9 cellular contexts compared by ENCODE assay signal in the genomic region with DNA sequence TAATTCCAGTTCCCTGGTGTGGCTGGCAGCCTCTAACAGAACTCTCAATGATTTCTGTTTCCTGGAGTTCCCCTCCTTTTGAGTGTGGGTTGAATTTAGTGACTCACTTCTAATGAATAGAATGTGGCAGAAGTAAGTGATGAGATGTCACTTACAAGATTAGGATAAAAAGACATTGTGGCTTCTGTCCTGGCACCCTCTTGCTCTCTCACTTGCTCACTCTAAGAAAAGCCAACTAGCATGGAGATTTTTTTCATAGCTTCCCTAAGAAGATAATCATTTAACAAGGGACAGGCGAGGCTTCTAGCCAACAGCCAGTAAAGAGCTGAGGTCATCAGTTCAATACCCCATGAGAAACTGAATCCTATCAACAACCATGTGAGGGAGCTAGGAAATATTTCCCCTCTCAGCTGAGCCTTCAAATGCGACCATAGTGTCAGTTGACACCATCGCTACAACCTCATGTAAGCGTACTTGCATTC.
A peak's percentile ranks its signal among the peaks of the same experiment; 100 is the strongest.
DNase-seq lines count a peak whose midpoint lies in the region; ATAC-seq and TF ChIP-seq lines count a peak whose summit lies in the region.
"Had no signal": no experiment of that assay in that cellular context is flagged by ENCODE, and none has a peak within 500 bp of the region (broad histone marks: within the 10 kb centered on the region; RNA-seq: fewer than 3 reads in every experiment).

No MANE protein-coding gene starts in this region.

- peak overlapping the region; percentile 44 for H2AK9ac ChIP-seq in IMR-90 (replicated peaks; ENCODE audit: low read depth, low read length, poor library complexity)

- intact Hi-C loops in IMR-90 (cut with micrococcal nuclease) (loop anchor here (1.0 kb wide), 1 partner anchor 26 kb away; no protein-coding TSS in a partner anchor), mucosa of descending colon (cut with DNase I, micrococcal nuclease) (no loop called here)

- H3K79me1 ChIP-seq in IMR-90 (ENCODE audit: low read depth in 1 of 2, low read length in 2 of 2) = no peaks in the 10 kb centered on the region

- H3K4me1 ChIP-seq in IMR-90 (ENCODE audit: control insufficient read depth, insufficient read depth, low read length) (peaks cover 10% of the 10 kb centered on the region), mucosa of descending colon (ENCODE audit: low read depth) (no peaks in the 10 kb centered on the region)

- POLR2A ChIA-PET in IMR-90 (lab: Charles Lee; ENCODE audit: unreplicated experiment) = interaction anchor here (0.7 kb wide), 1 partner anchor 275 kb away, joined by 3 read pairs; no protein-coding TSS in a partner anchor

- no peaks in the 10 kb centered on the region for H3K27me3 ChIP-seq in IMR-90 (ENCODE audit: control insufficient read depth, insufficient read depth, low read length)

- CTCF ChIA-PET in IMR-90 (lab: Yijun Ruan, JAX) = no interaction called here

- peak overlapping the region; percentile 95; the same call in 1 of the 2 replicates for H4K5ac ChIP-seq in IMR-90 (ENCODE audit: low read depth, low read length)

- BruUV-seq in IMR-90 (replicated peaks; lab: Mats Ljungman, UMichigan) = no TSS peak

- H2BK15ac ChIP-seq in IMR-90 (ENCODE audit: low read depth, low read length) = peak overlapping the region; percentile 93

- peak overlapping the region; percentile 96 for H2AK5ac ChIP-seq in IMR-90 (ENCODE audit: low read depth, low read length)

- TF ChIP-seq RAD21 in IMR-90 (IDR thresholded peaks at IDR 0.05; ENCODE audit: low read length) = peak; percentile 5; the same call in 1 of the 2 replicates

- peak; percentile 0 to 3 for DNase-seq in stimulated activated CD4-positive, alpha-beta T cell treated with anti-CD3 and anti-CD28 coated beads, Interleukin-2, amount 100 ng/mL, for 48 hours
- no peak for DNase-seq in stimulated activated CD4-positive, alpha-beta T cell treated with anti-CD3 and anti-CD28 coated beads, Interleukin-4, amount 100 ng/mL, for 4 hours
- peak; percentile 73 for DNase-seq in IMR-90
- DNase-seq in chondrocyte (ENCODE audit: low spot score) = no peak
- DNase-seq in mucosa of descending colon = no peak
- DNase-seq in SHP77 (lab: John Stamatoyannopoulos, UW) = no peak
- no peak for DNase-seq in foreskin melanocyte
- DNase-seq in NCI-H1417 treated with DMSO at 0.1 percent for 48 hours (lab: John Stamatoyannopoulos, UW) = no peak

- peak overlapping the region; percentile 94 for H2BK20ac ChIP-seq in IMR-90 (ENCODE audit: low read depth, low read length)

- H2AFZ ChIP-seq in IMR-90 (replicated peaks; ENCODE audit: low read length, poor library complexity) = peak overlapping the region; percentile 64

- peaks cover 6% of the 10 kb centered on the region for H3K36me3 Mint-ChIP-seq in chondrocyte (ENCODE audit: low read depth)

- H3K4me3 ChIP-seq in IMR-90 (ENCODE audit: insufficient read depth, low read depth, low read length) (no peak overlapping the region), mucosa of descending colon (no peak overlapping the region)

- in situ Hi-C loops in IMR-90 (cut with MboI; ENCODE audit: low sequenced_read_pairs) = no loop called here

- dilution Hi-C loops in IMR-90 (cut with HindIII; ENCODE audit: low sequenced_read_pairs, unreplicated experiment) = no loop called here

- WGBS in IMR-90 (ENCODE audit: extremely low coverage in 2 of 2, insufficient read length in 1 of 2), 2 experiments = no CpG with 5 or more reads among the region's 4 CpGs

- peak overlapping the region; percentile 66 to 89 for H4K8ac ChIP-seq in IMR-90 (ENCODE audit: low read depth in 2 of 2, low read length in 2 of 2)

- TF ChIP-seq POLR2A in IMR-90 (IDR thresholded peaks at IDR 0.05; ENCODE audit: low read depth, low read length) = no peak; the same call in 1 of the 2 replicates

- H3K23ac ChIP-seq in IMR-90 (ENCODE audit: low read depth, low read length) = peak overlapping the region; percentile 72; the same call in 1 of the 2 replicates

- peak overlapping the region; percentile 13 for H3K56ac ChIP-seq in IMR-90 (ENCODE audit: extremely low read depth, insufficient read depth, low read length)

- TF ChIP-seq CTCF in IMR-90 (conservative IDR thresholded peaks at IDR 0.05; ENCODE audit: low read depth, low read length) (no peak), chondrocyte (IDR thresholded peaks at IDR 0.05) (no peak), mucosa of descending colon (IDR thresholded peaks at IDR 0.05) (no peak)

- H3K18ac ChIP-seq in IMR-90 (ENCODE audit: low read depth, low read length) = peak overlapping the region; percentile 96; the same call in 1 of the 2 replicates

- peaks cover 31% of the 10 kb centered on the region for H3K4me1 Mint-ChIP-seq in chondrocyte (ENCODE audit: low read depth)
- H3K4me1 Mint-ChIP-seq: central memory CD8-positive, alpha-beta T cell had no signal

- H3K9me3 Mint-ChIP-seq in chondrocyte (ENCODE audit: low read depth) = peaks cover 22% of the 10 kb centered on the region

- ATAC-seq in IMR-90 (ENCODE audit: low read depth) (peak; percentile 13; the same call in 1 of the 2 replicates), mucosa of descending colon (no peak)

- peak overlapping the region; percentile 74 for H3K27ac ChIP-seq in IMR-90 (ENCODE audit: insufficient read depth, low read length)

- peak overlapping the region; percentile 80 for H3K14ac ChIP-seq in IMR-90 (replicated peaks; ENCODE audit: low read depth, low read length)

- peak overlapping the region; percentile 87 for H3K27ac Mint-ChIP-seq in chondrocyte (ENCODE audit: unreplicated experiment)

- no peaks in the 10 kb centered on the region for H3K27me3 Mint-ChIP-seq in chondrocyte (ENCODE audit: low read depth)
- H3K27me3 Mint-ChIP-seq: central memory CD8-positive, alpha-beta T cell had no signal

- H3K36me3 ChIP-seq in IMR-90 (ENCODE audit: control insufficient read depth, insufficient read depth, low read length) (no peaks in the 10 kb centered on the region), mucosa of descending colon (ENCODE audit: low read depth) (no peaks in the 10 kb centered on the region)

- peak overlapping the region; percentile 95 for H2BK120ac ChIP-seq in IMR-90 (ENCODE audit: low read depth, low read length)

- H3K4me3 Mint-ChIP-seq in chondrocyte (ENCODE audit: unreplicated experiment) = no peak overlapping the region
- H3K4me3 Mint-ChIP-seq: central memory CD8-positive, alpha-beta T cell had no signal

- H3K9me3 ChIP-seq in IMR-90 (ENCODE audit: control insufficient read depth, insufficient read depth, low read length) = no peaks in the 10 kb centered on the region
- H3K9me3 ChIP-seq in mucosa of descending colon = no peaks in the 10 kb centered on the region

- H3K9ac ChIP-seq in IMR-90 (ENCODE audit: low read depth, low read length) = no peak overlapping the region; the same call in 1 of the 2 replicates

- no peaks in the 10 kb centered on the region for H4K20me1 ChIP-seq in IMR-90 (ENCODE audit: insufficient read depth, low read length)

- peak overlapping the region; percentile 92 for H2BK5ac ChIP-seq in IMR-90 (ENCODE audit: low read depth, low read length, poor library complexity, severe bottlenecking)

- H4K91ac ChIP-seq in IMR-90 (ENCODE audit: insufficient read depth, low read depth, low read length) = peak overlapping the region; percentile 91

- H3K4ac ChIP-seq in IMR-90 (ENCODE audit: low read depth, low read length) = peak overlapping the region; percentile 92

- H3K9me1 ChIP-seq in IMR-90 (ENCODE audit: insufficient read depth, low read length) = peaks cover 4% of the 10 kb centered on the region

- peak overlapping the region; percentile 20; the same call in 1 of the 2 replicates for H3K4me2 ChIP-seq in IMR-90 (ENCODE audit: low read depth, low read length)

TF ChIP-seq in IMR-90, 13 proteins besides CTCF, POLR2A, EP300 and RAD21:
- TF ChIP-seq, protein P1, sequence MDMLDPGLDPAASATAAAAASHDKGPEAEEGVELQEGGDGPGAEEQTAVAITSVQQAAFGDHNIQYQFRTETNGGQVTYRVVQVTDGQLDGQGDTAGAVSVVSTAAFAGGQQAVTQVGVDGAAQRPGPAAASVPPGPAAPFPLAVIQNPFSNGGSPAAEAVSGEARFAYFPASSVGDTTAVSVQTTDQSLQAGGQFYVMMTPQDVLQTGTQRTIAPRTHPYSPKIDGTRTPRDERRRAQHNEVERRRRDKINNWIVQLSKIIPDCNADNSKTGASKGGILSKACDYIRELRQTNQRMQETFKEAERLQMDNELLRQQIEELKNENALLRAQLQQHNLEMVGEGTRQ (IDR thresholded peaks at IDR 0.05; ENCODE audit: low read depth, low read length) = no peak
- TF ChIP-seq MAFK (IDR thresholded peaks at IDR 0.05; ENCODE audit: low read depth, low read length) (peak; percentile 80), NFE2L2 (IDR thresholded peaks at IDR 0.05; ENCODE audit: low read depth, low read length) (no peak), RFX5 (IDR thresholded peaks at IDR 0.05; ENCODE audit: low read depth, low read length) (no peak), FOS (IDR thresholded peaks at IDR 0.05; ENCODE audit: low read depth, low read length) (peak; percentile 48; the same call in 1 of the 2 replicates)

Comparison
In these comparisons a context has a peak if more than half of its experiments do, and no peak if none do; other contexts are left out.
1. DNase-seq: peak in stimulated activated CD4-positive, alpha-beta T cell treated with anti-CD3 and anti-CD28 coated beads, Interleukin-2, amount 100 ng/mL, for 48 hours (2 of 2) and IMR-90 (single experiment); none in stimulated activated CD4-positive, alpha-beta T cell treated with anti-CD3 and anti-CD28 coated beads, Interleukin-4, amount 100 ng/mL, for 4 hours (0 of 2), chondrocyte (single experiment), mucosa of descending colon (0 of 3), SHP77 (0 of 2), foreskin melanocyte (single experiment) and NCI-H1417 treated with DMSO at 0.1 percent for 48 hours (single experiment).